24 cellular contexts compared by ENCODE assay signal in genomic region chr9:1729631-1730030, GRCh38.
DNase-seq lines count a peak whose midpoint lies in the region; ATAC-seq, FAIRE-seq and TF ChIP-seq lines count a peak whose summit lies in the region.
"Had no signal": no experiment of that assay in that cellular context is flagged by ENCODE, and none has a peak within 500 bp of the region (broad histone marks: within the 10 kb centered on the region; RNA-seq: fewer than 3 reads in every experiment).

No MANE protein-coding gene starts in this region.

- H3K27me3 ChIP-seq in GM23248 (replicated peaks; ENCODE audit: insufficient read depth) = no peaks in the 10 kb centered on the region
- no peaks in the 10 kb centered on the region for H3K27me3 ChIP-seq in astrocyte (ENCODE audit: insufficient read depth, low read length)
- no peaks in the 10 kb centered on the region for H3K27me3 ChIP-seq in mesendoderm (ENCODE audit: insufficient read depth, low read length, poor library complexity)
- H3K27me3 ChIP-seq: BE2C, BLaER1 had no signal

- no peak overlapping the region for H4K5ac ChIP-seq in mesendoderm (ENCODE audit: low read length)

- no peak overlapping the region for H2BK120ac ChIP-seq in mesendoderm (ENCODE audit: low read depth, low read length)

- no peak overlapping the region for H3K4ac ChIP-seq in mesendoderm (ENCODE audit: low read depth, low read length)

- H3K9ac ChIP-seq in GM23248 = no peak overlapping the region
- H3K9ac ChIP-seq in astrocyte (ENCODE audit: low read length) = no peak overlapping the region
- no peak overlapping the region for H3K9ac ChIP-seq in mesendoderm (ENCODE audit: low read length)
- H3K9ac ChIP-seq: BLaER1 had no signal

- H3K9me3 Mint-ChIP-seq in astrocyte (ENCODE audit: unreplicated experiment) = no peaks in the 10 kb centered on the region
- H3K9me3 Mint-ChIP-seq: CD4-positive, alpha-beta memory T cell; CD4-positive, CD25-positive, alpha-beta regulatory T cell; CD8-positive, alpha-beta memory T cell had no signal

- no peak overlapping the region for H2BK15ac ChIP-seq in mesendoderm (replicated peaks; ENCODE audit: low read depth)

- no peak overlapping the region for H3K4me2 ChIP-seq in GM23248 (ENCODE audit: unreplicated experiment)
- H3K4me2 ChIP-seq in astrocyte (ENCODE audit: low read length) = no peak overlapping the region
- no peak overlapping the region for H3K4me2 ChIP-seq in mesendoderm (ENCODE audit: low read length)
- H3K4me2 ChIP-seq: BLaER1 had no signal

- H3K56ac ChIP-seq in mesendoderm (ENCODE audit: low read length) = no peak overlapping the region

- no peaks in the 10 kb centered on the region for H3K4me1 ChIP-seq in GM23248 (ENCODE audit: insufficient read depth)
- H3K4me1 ChIP-seq in astrocyte (ENCODE audit: insufficient read depth, low read length) = no peaks in the 10 kb centered on the region
- H3K4me1 ChIP-seq in mesendoderm (ENCODE audit: control insufficient read depth, low read depth, low read length) = no peaks in the 10 kb centered on the region
- H3K4me1 ChIP-seq: BE2C, BLaER1 had no signal

- ATAC-seq in HG03280 (IDR thresholded peaks at IDR 0.05; ENCODE audit: unreplicated experiment) (no peak), SK-N-SH treated with all-trans-retinoic acid at 6 μM for 48 hours (no peak)
- ATAC-seq: GM12878 had no signal

- H3F3A ChIP-seq in GM23248 (ENCODE audit: insufficient read depth) = no peaks in the 10 kb centered on the region

- H3K79me1 ChIP-seq in mesendoderm (ENCODE audit: low read length) = no peaks in the 10 kb centered on the region

- no peak overlapping the region for H2AFZ ChIP-seq in GM23248
- no peak overlapping the region for H2AFZ ChIP-seq in astrocyte (ENCODE audit: low read depth, low read length)

- intact Hi-C loops in cardiac septum (cut with DNase I) = no loop called here

- H3K27ac ChIP-seq in GM23248 (no peak overlapping the region), astrocyte (ENCODE audit: low read depth, low read length) (no peak overlapping the region), mesendoderm (ENCODE audit: low read depth, low read length) (no peak overlapping the region)
- H3K27ac ChIP-seq: BLaER1 had no signal

- H3K4me3 Mint-ChIP-seq in astrocyte (ENCODE audit: unreplicated experiment) = no peak overlapping the region
- H3K4me3 Mint-ChIP-seq: CD14-positive monocyte; CD4-positive, alpha-beta memory T cell; CD4-positive, CD25-positive, alpha-beta regulatory T cell; CD8-positive, alpha-beta memory T cell had no signal

- FAIRE-seq in astrocyte (lab: Jason Lieb, UNC) = no peak
- FAIRE-seq: A204.1, GM12878, GM12892, GM18507 had no signal

- in situ Hi-C loops in GM23248 (cut with MboI) = no loop called here

- H3K9me3 ChIP-seq in GM23248 (ENCODE audit: low read depth) = no peaks in the 10 kb centered on the region
- H3K9me3 ChIP-seq in astrocyte (ENCODE audit: insufficient read depth, low read depth, low read length) = no peaks in the 10 kb centered on the region
- H3K9me3 ChIP-seq: BE2C, BLaER1 had no signal

- H3K36me3 ChIP-seq in GM23248 (ENCODE audit: low read depth) (no peaks in the 10 kb centered on the region), astrocyte (ENCODE audit: insufficient read depth, low read length) (no peaks in the 10 kb centered on the region), mesendoderm (ENCODE audit: control insufficient read depth, insufficient read depth, low read length) (no peaks in the 10 kb centered on the region)
- H3K36me3 ChIP-seq: BE2C, BLaER1 had no signal

- H3K36me3 Mint-ChIP-seq in astrocyte (ENCODE audit: low read depth, unreplicated experiment) = no peaks in the 10 kb centered on the region
- H3K36me3 Mint-ChIP-seq: CD14-positive monocyte; CD4-positive, alpha-beta memory T cell; CD4-positive, CD25-positive, alpha-beta regulatory T cell; CD8-positive, alpha-beta memory T cell had no signal

- DNase-seq in GM23248 (peak; percentile 4), astrocyte (ENCODE audit: low read depth) (no peak), mesendoderm (peak; percentile 62), cardiac septum (ENCODE audit: low spot score) (no peak)
- DNase-seq: 8988T; ACHN; BE2C; C1 segment of cervical spinal cord; CD4-positive, alpha-beta memory T cell; CD4-positive, CD25-positive, alpha-beta regulatory T cell; CD8-positive, alpha-beta memory T cell; COR-L47; DMS 273 treated with DMSO at 0.1 percent for 48 hours; DMS153; DMS79 treated with DMSO at 0.1 percent for 48 hours; GDM1 had no signal

- H4K8ac ChIP-seq in mesendoderm (ENCODE audit: low read depth, low read length) = no peak overlapping the region

- H2BK5ac ChIP-seq in mesendoderm (ENCODE audit: low read length) = no peak overlapping the region

- peak overlapping the region; percentile 64 for H3K27ac Mint-ChIP-seq in astrocyte (ENCODE audit: unreplicated experiment)
- H3K27ac Mint-ChIP-seq: CD14-positive monocyte; CD4-positive, alpha-beta memory T cell; CD4-positive, CD25-positive, alpha-beta regulatory T cell; CD8-positive, alpha-beta memory T cell had no signal

- no peak overlapping the region for H3K18ac ChIP-seq in mesendoderm (ENCODE audit: low read length)

- H3K23ac ChIP-seq in mesendoderm (ENCODE audit: low read length) = no peak overlapping the region

- H3K79me2 ChIP-seq in GM23248 (ENCODE audit: insufficient read depth) (no peaks in the 10 kb centered on the region), astrocyte (ENCODE audit: insufficient read depth, low read length) (no peaks in the 10 kb centered on the region), mesendoderm (ENCODE audit: control insufficient read depth, insufficient read depth, low read length) (no peaks in the 10 kb centered on the region)

- TF ChIP-seq CTCF in astrocyte (IDR thresholded peaks at IDR 0.05; ENCODE audit: insufficient read depth, low read depth, low read length) = no peak

- WGBS in GM23248 (ENCODE audit: low coverage in 1 of 2, low lambda C conversion rate in 2 of 2, missing lambda C conversion rate in 2 of 2), 2 experiments = 0% methylated on average over 4 of the region's 4 CpGs
- WGBS in mesendoderm (ENCODE audit: extremely low coverage, insufficient coverage, low lambda C conversion rate) = no CpG with 5 or more reads among the region's 4 CpGs

- no peak overlapping the region for H3K4me3 ChIP-seq in GM23248
- H3K4me3 ChIP-seq in astrocyte (ENCODE audit: insufficient read depth, low read depth, low read length) = no peak overlapping the region
- no peak overlapping the region for H3K4me3 ChIP-seq in mesendoderm (ENCODE audit: low read length)
- H3K4me3 ChIP-seq: BLaER1, GM12878 had no signal

- H2AK5ac ChIP-seq in mesendoderm (ENCODE audit: low read length) = no peak overlapping the region

- peaks cover 2% of the 10 kb centered on the region for H3K4me1 Mint-ChIP-seq in astrocyte (ENCODE audit: low read depth, unreplicated experiment)
- H3K4me1 Mint-ChIP-seq: CD14-positive monocyte; CD4-positive, CD25-positive, alpha-beta regulatory T cell; CD8-positive, alpha-beta memory T cell had no signal

- H4K20me1 ChIP-seq in GM23248 (ENCODE audit: insufficient read depth) (no peaks in the 10 kb centered on the region), astrocyte (ENCODE audit: insufficient read depth, low read length) (no peaks in the 10 kb centered on the region)
- H4K20me1 ChIP-seq: BLaER1 had no signal

- H3K27me3 Mint-ChIP-seq in astrocyte (ENCODE audit: low read depth, unreplicated experiment) = no peaks in the 10 kb centered on the region

- no peaks in the 10 kb centered on the region for H3K9me2 ChIP-seq in GM23248 (ENCODE audit: insufficient read depth)

TF ChIP-seq in SK-N-SH treated with all-trans-retinoic acid at 6 μM for 48 hours, 23 proteins besides CTCF, POLR2A, EP300 and RAD21 (continues in another document):
- no peak for TF ChIP-seq CSRNP3 (CRISPR knock-in tag; IDR thresholded peaks at IDR 0.05)
- TF ChIP-seq GLIS3 (CRISPR knock-in tag; IDR thresholded peaks at IDR 0.05) = no peak
- no peak for TF ChIP-seq SNAI2 (CRISPR knock-in tag; IDR thresholded peaks at IDR 0.05)
- TF ChIP-seq OSR1 (CRISPR knock-in tag; IDR thresholded peaks at IDR 0.05) = no peak
- TF ChIP-seq PATZ1 (CRISPR knock-in tag; IDR thresholded peaks at IDR 0.05; ENCODE audit: borderline replicate concordance) = no peak
- no peak for TF ChIP-seq CREB5 (CRISPR knock-in tag; IDR thresholded peaks at IDR 0.05; ENCODE audit: low read depth)

Comparison
In these comparisons a context has a peak if more than half of its experiments do, and no peak if none do; other contexts are left out.
1. DNase-seq: peak in GM23248 (single experiment) and mesendoderm (single experiment); none in astrocyte (single experiment) and cardiac septum (single experiment).